8 cellular contexts compared by ENCODE assay signal in genomic region chr9:97740848-97741821, GRCh38. TPM values are rescaled to one million over a fixed set of nuclear protein-coding genes. Genes with fewer than 3 reads are reported as not detected.
DNase-seq lines count a peak whose midpoint lies in the region; ATAC-seq and TF ChIP-seq lines count a peak whose summit lies in the region.

No MANE protein-coding gene starts in this region.

- H3K4me1 Mint-ChIP-seq in IgD-negative memory B cell = peaks cover 0 to 5% (median 4%) of the 10 kb centered on the region in 3 donors

- ATAC-seq in GM19467 (IDR thresholded peaks at IDR 0.05; ENCODE audit: unreplicated experiment) (no peak), GM21717 (IDR thresholded peaks at IDR 0.05; ENCODE audit: unreplicated experiment) (no peak)

- H3K9me3 Mint-ChIP-seq in IgD-negative memory B cell = peaks cover 0 to 13% (median 0%) of the 10 kb centered on the region in 3 donors

- H3K27ac Mint-ChIP-seq in IgD-negative memory B cell = no peak overlapping the region

- H3K4me3 ChIP-seq in esophagus squamous epithelium = peak overlapping the region; percentile 26 to 63 (median 36)
- H3K4me3 ChIP-seq in suprapubic skin = peak overlapping the region; percentile 48

- peaks cover 50% of the 10 kb centered on the region for H3K27me3 Mint-ChIP-seq in IgD-negative memory B cell

- H3K4me3 Mint-ChIP-seq in IgD-negative memory B cell = peak overlapping the region in 3 of 4 donors; percentile 58 to 87 (median 85)

- no peaks in the 10 kb centered on the region for H3K36me3 ChIP-seq in esophagus squamous epithelium
- no peaks in the 10 kb centered on the region for H3K36me3 ChIP-seq in suprapubic skin

- H3K9me3 ChIP-seq in esophagus squamous epithelium = peaks cover 0 to 7% (median 6%) of the 10 kb centered on the region in 3 donors
- H3K9me3 ChIP-seq in suprapubic skin = no peaks in the 10 kb centered on the region

- 0 to 6% methylated on average over 2 to 13 of the region's 56 CpGs for WGBS in esophagus squamous epithelium, 2 donors
- 1% methylated on average over 10 of the region's 56 CpGs for WGBS in suprapubic skin

- H3K4me1 ChIP-seq in esophagus squamous epithelium (peaks cover 13 to 34% (median 20%) of the 10 kb centered on the region in 3 donors), suprapubic skin (peaks cover 17% of the 10 kb centered on the region)

- H3K27me3 ChIP-seq in esophagus squamous epithelium = peaks cover 0 to 38% (median 0%) of the 10 kb centered on the region in 4 donors
- peaks cover 19% of the 10 kb centered on the region for H3K27me3 ChIP-seq in suprapubic skin

- TF ChIP-seq EP300 in suprapubic skin (IDR thresholded peaks at IDR 0.05) = no peak

- DNase-seq in COLO668 (lab: John Stamatoyannopoulos, UW; ENCODE audit: unreplicated experiment) (peak; percentile 71), esophagus squamous epithelium (lab: John Stamatoyannopoulos, UW) (no peak), myocyte (ENCODE audit: low read depth) (peak; percentile 29), suprapubic skin (ENCODE audit: low spot score in 2 of 2) (peak in 1 of 2 donors; percentile 62)
- DNase-seq in activated CD8-positive, alpha-beta memory T cell treated with anti-CD3 and anti-CD28 coated beads for 48 hours (ENCODE audit: low read depth in 2 of 3, low spot score in 2 of 3) = peak; percentile 10 to 21 (median 11)

- TF ChIP-seq CTCF in esophagus squamous epithelium (IDR thresholded peaks at IDR 0.05) = peak in 3 of 6 experiments; percentile 13 to 53 (median 29)
- TF ChIP-seq CTCF in suprapubic skin (IDR thresholded peaks at IDR 0.05) = peak in 1 of 2 donors; percentile 20

- intact Hi-C loops in esophagus squamous epithelium (cut with DNase I) = no loop called here

- TF ChIP-seq POLR2A in esophagus squamous epithelium (IDR thresholded peaks at IDR 0.05) (peak in 1 of 4 donors; percentile 17), suprapubic skin (IDR thresholded peaks at IDR 0.05) (no peak)

- H3K27ac ChIP-seq in esophagus squamous epithelium = peak overlapping the region; percentile 83 to 89 (median 86)
- H3K27ac ChIP-seq in suprapubic skin = no peak overlapping the region

- no peaks in the 10 kb centered on the region for H3K36me3 Mint-ChIP-seq in IgD-negative memory B cell

RNA-seq across cellular contexts. Expression of gene XPA, which starts 44.0 kb away (rescaled TPM):
- polyA plus RNA-seq in IgD-negative memory B cell = 33.6 TPM
- 10 to 100 TPM in 2 of 4 donors, 1 to 10 TPM in 2; 8.5 to 14.5 (median 10.3) TPM for total RNA-seq in esophagus squamous epithelium
- total RNA-seq in myocyte = 6.6 and 12.2 TPM in 2 replicates
- polyA plus RNA-seq in myocyte (2012) = 8.5 TPM
- total RNA-seq in suprapubic skin = 10 to 100 TPM in 3 of 4 donors, 1 to 10 TPM in 1; 8.2 to 21.1 (median 15.0) TPM
